ENCODE assay signal across 8 cellular contexts in genomic region chr6:105639124-105639523, GRCh38.
"Had no signal": no experiment of that assay in that cellular context is flagged by ENCODE, and none has a peak within 500 bp of the region (broad histone marks: within the 10 kb centered on the region; RNA-seq: fewer than 3 reads in every experiment).

No MANE protein-coding gene starts in this region.

- DNase-seq: GDM1, GF-D8 had no signal

- FAIRE-seq: G401.6, GM12878, GM12891, GM12892, GM18507, GM19239 had no signal

- H3K4me3 ChIP-seq: GM12878 had no signal

- ATAC-seq: GM12878 had no signal
